ENCODE assay signal across 8 cellular contexts in the genomic region with DNA sequence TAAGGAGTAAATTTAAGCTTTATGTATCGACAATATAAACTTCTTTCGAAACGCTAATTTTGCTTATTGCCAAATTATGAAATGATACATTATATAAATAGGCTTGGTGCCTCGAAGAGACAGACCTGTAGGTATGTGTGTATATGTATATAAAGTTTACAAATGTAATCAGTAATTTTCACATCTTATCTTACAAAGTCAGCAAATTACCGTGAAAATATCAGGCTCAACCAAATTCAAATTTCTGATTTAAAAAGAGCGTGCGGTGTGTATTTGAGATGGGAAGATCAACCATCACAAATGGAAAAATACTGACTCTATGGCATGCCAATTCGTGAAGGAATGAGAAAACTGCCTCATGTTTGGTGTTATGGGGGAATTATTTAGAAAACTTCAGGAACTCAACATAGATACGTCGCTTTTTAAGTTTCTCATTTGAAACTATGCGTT. TPM values are rescaled to one million over a fixed set of nuclear protein-coding genes. Genes with fewer than 3 reads are reported as not detected.
DNase-seq lines count a peak whose midpoint lies in the region; ATAC-seq, FAIRE-seq and TF ChIP-seq lines count a peak whose summit lies in the region.

No MANE protein-coding gene starts in this region.

- TF ChIP-seq CTCF in heart right ventricle (IDR thresholded peaks at IDR 0.05): no peak
- no peak for TF ChIP-seq CTCF in bronchial epithelial cell (IDR thresholded peaks at IDR 0.05; ENCODE audit: insufficient read depth, low read length, severe bottlenecking)
- TF ChIP-seq CTCF in uterus (IDR thresholded peaks at IDR 0.05): no peak

- H3K27me3 ChIP-seq in heart right ventricle: no peaks in the 10 kb centered on the region
- no peaks in the 10 kb centered on the region for H3K27me3 ChIP-seq in bronchial epithelial cell (ENCODE audit: control insufficient read depth, insufficient read depth, low read length)
- no peaks in the 10 kb centered on the region for H3K27me3 ChIP-seq in mononuclear cell (ENCODE audit: insufficient read depth, low read length)
- H3K27me3 ChIP-seq in uterus: no peaks in the 10 kb centered on the region

- peaks cover 0 to 35% (median 5%) of the 10 kb centered on the region in 9 donors for H3K36me3 ChIP-seq in heart right ventricle
- peaks cover 3% of the 10 kb centered on the region for H3K36me3 ChIP-seq in bronchial epithelial cell (ENCODE audit: control insufficient read depth, insufficient read depth, low read length)
- no peaks in the 10 kb centered on the region for H3K36me3 ChIP-seq in uterus

- peak overlapping the region; percentile 60 to 94 (median 74) for H3K4me3 ChIP-seq in heart right ventricle
- peak overlapping the region; percentile 77 for H3K4me3 ChIP-seq in bronchial epithelial cell (ENCODE audit: low read depth, low read length)
- peak overlapping the region; percentile 91 for H3K4me3 ChIP-seq in mononuclear cell (ENCODE audit: low read length)
- H3K4me3 ChIP-seq in uterus: peak overlapping the region; percentile 78 to 82

- TF ChIP-seq POLR2A in uterus (IDR thresholded peaks at IDR 0.05) (no peak), erythroblast (IDR thresholded peaks at IDR 0.05; ENCODE audit: low read length) (no peak)

- no peaks in the 10 kb centered on the region for H3K9me3 ChIP-seq in heart right ventricle
- no peaks in the 10 kb centered on the region for H3K9me3 ChIP-seq in mononuclear cell (ENCODE audit: low read depth, low read length)
- H3K9me3 ChIP-seq in uterus: no peaks in the 10 kb centered on the region

- no peak for FAIRE-seq in bronchial epithelial cell (lab: Jason Lieb, UNC)

- no peak for ATAC-seq in heart right ventricle
- ATAC-seq in left cardiac atrium: no peak

- intact Hi-C loops in heart right ventricle (cut with DNase I) (loop anchor here in 9 of 10 donors (2.0 to 10.0 kb wide), 7 partner anchors 47 to 198 kb away; partner anchors contain the start of genes YAF2 (in 4 of the 9) and GXYLT1 (in 3 of the 9)), left cardiac atrium (cut with DNase I) (loop anchor here (5.0 to 10.0 kb wide), 2 partner anchors 91 to 193 kb away; partner anchors contain the start of gene YAF2 (in 1 of the 2)), uterus (cut with DNase I; ENCODE audit: low total_unique reads) (no loop called here)

- WGBS in heart right ventricle, 2 donors: 31 to 35% methylated on average over 11 of the region's 11 CpGs

- no peak for DNase-seq in heart right ventricle
- DNase-seq in left cardiac atrium: no peak
- no peak for DNase-seq in bronchial epithelial cell (ENCODE audit: low read depth)
- no peak for DNase-seq in uterus
- no peak for DNase-seq in Ammon's horn (ENCODE audit: low spot score)
- no peak for DNase-seq in erythroblast (lab: John Stamatoyannopoulos, UW)
- no peak for DNase-seq in globus pallidus (ENCODE audit: low spot score)

- H3K4me1 ChIP-seq in heart right ventricle (peaks cover 3 to 38% (median 22%) of the 10 kb centered on the region in 9 donors), mononuclear cell (ENCODE audit: insufficient read depth, low read length) (peaks cover 35% of the 10 kb centered on the region), uterus (no peaks in the 10 kb centered on the region)

- H3K27ac ChIP-seq in heart right ventricle (peak overlapping the region; percentile 23 to 93 (median 80)), uterus (peak overlapping the region; percentile 90 to 93)

RNA-seq across cellular contexts. Expression of gene ZCRB1, which starts 0.5 kb away (rescaled TPM):
- total RNA-seq in heart right ventricle (10 to 100 TPM; 51.0 to 69.6 (median 58.6) TPM), left cardiac atrium (10 to 100 TPM; 46.6 to 51.8 TPM), bronchial epithelial cell (15.0 and 33.4 TPM in 2 replicates), mononuclear cell (20.1 TPM), uterus (10 to 100 TPM; 19.8 to 44.1 (median 29.4) TPM)
- polyA plus RNA-seq in heart right ventricle: 10 to 100 TPM; 26.1 to 79.2 TPM

RNA-seq across cellular contexts. Expression of gene PPHLN1, which starts 0.6 kb away (rescaled TPM):
- total RNA-seq in heart right ventricle: 10 to 100 TPM; 28.2 to 41.8 (median 34.8) TPM
- polyA plus RNA-seq in heart right ventricle: 10 to 100 TPM; 15.4 to 25.8 TPM
- total RNA-seq in left cardiac atrium: 10 to 100 TPM; 24.6 to 37.5 TPM
- 62.1 and 63.5 TPM in 2 replicates for total RNA-seq in bronchial epithelial cell
- 216 TPM for total RNA-seq in mononuclear cell
- 100 to 1,000 TPM in 1 of 4 donors, 10 to 100 TPM in 3; 20.2 to 124 (median 53.3) TPM for total RNA-seq in uterus
